10 cellular contexts compared by ENCODE assay signal in the genomic region with DNA sequence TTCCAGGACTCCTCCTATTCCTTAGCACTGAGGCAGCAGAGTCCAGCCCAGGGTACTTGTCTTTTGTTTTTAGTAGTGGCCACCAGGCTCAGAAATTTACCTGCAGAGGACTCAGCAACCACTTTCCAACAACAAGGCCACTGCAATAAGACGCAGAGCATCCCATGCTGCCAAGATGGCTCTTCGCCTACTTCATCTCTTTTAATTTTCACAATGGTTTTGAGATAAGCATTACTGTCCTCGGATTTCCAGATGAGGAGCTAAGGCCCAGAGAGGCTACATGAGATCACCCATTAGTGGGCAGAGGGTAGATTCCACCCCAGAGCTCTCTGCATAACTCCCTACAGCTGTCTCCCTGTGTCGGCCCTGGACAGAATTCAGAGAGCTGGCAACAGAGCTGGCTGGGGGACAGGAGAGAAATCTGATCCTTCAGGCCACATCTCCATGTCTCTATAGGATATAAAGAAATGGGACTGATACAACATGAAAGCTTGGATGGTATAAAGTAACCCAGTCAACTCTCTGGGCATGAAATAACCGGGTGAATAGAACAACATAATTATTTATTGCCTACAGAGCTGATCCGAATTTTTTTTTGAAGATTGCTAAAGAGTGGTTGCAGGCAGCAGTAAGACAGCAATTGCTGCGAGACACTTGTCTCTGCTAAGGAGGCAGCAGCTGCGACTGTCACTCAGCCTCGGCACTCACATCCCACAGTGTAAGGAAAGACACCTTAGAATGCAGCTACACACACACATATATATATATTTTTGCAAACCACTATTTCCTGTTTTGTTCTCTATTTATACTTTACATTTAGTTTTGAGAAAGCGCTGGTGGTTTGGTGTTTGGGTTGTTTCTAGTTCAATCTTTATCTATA. TPM values are rescaled to one million over a fixed set of nuclear protein-coding genes. Genes with fewer than 3 reads are reported as not detected.
A peak's percentile ranks its signal among the peaks of the same experiment; 100 is the strongest.
DNase-seq lines count a peak whose midpoint lies in the region; ATAC-seq and TF ChIP-seq lines count a peak whose summit lies in the region.
"Had no signal": no experiment of that assay in that cellular context is flagged by ENCODE, and none has a peak within 500 bp of the region (broad histone marks: within the 10 kb centered on the region; RNA-seq: fewer than 3 reads in every experiment).

No MANE protein-coding gene starts in this region.

- ATAC-seq in GM19438 (IDR thresholded peaks at IDR 0.05; ENCODE audit: low read depth, unreplicated experiment) (peak; percentile 62), HG03457 (IDR thresholded peaks at IDR 0.05; ENCODE audit: unreplicated experiment) (no peak), GM19452 (IDR thresholded peaks at IDR 0.05; ENCODE audit: unreplicated experiment) (no peak), HG03039 (IDR thresholded peaks at IDR 0.05; ENCODE audit: unreplicated experiment) (no peak)

- no peaks in the 10 kb centered on the region for H3K27me3 ChIP-seq in CD4-positive, alpha-beta memory T cell (ENCODE audit: insufficient read depth, low read length)
- H3K27me3 ChIP-seq: hepatocyte had no signal

- CTCF ChIA-PET in CD4-positive, alpha-beta memory T cell (lab: Charles Lee; ENCODE audit: partially characterized antibody): interaction anchor here (0.8 to 5.4 kb wide), 16 partner anchors 8 to 83 kb away, joined by 3 to 56 read pairs (median 4); partner anchors contain the start of gene SCML4

- no peak for TF ChIP-seq CTCF in mesothelial cell of epicardium (IDR thresholded peaks at IDR 0.05; ENCODE audit: unreplicated experiment)

- intact Hi-C loops in CD4-positive, alpha-beta memory T cell (cut with micrococcal nuclease): loop anchor here (1.0 to 2.0 kb wide), 2 partner anchors 36 to 57 kb away; no protein-coding TSS in a partner anchor

- no peaks in the 10 kb centered on the region for H3K36me3 ChIP-seq in CD4-positive, alpha-beta memory T cell (ENCODE audit: insufficient read depth, low read length)

- POLR2A ChIA-PET in CD4-positive, alpha-beta memory T cell (lab: Charles Lee; ENCODE audit: partially characterized antibody): interaction anchor here (0.6 to 5.3 kb wide), 23 partner anchors 9 to 285 kb away, joined by 3 to 150 read pairs (median 4); partner anchors contain the start of gene SCML4

- no peaks in the 10 kb centered on the region for H3K9me3 ChIP-seq in CD4-positive, alpha-beta memory T cell (ENCODE audit: control insufficient read depth in 1 of 2, low read length in 2 of 2)

- H3K9me3 Mint-ChIP-seq in CD4-positive, alpha-beta memory T cell: no peaks in the 10 kb centered on the region
- no peaks in the 10 kb centered on the region for H3K9me3 Mint-ChIP-seq in IgD-negative memory B cell
- no peaks in the 10 kb centered on the region for H3K9me3 Mint-ChIP-seq in activated naive CD8-positive, alpha-beta T cell treated with anti-CD3 and anti-CD28 coated beads for 36 hours
- H3K9me3 Mint-ChIP-seq in mesothelial cell of epicardium: no peaks in the 10 kb centered on the region

- H3K4me1 Mint-ChIP-seq in CD4-positive, alpha-beta memory T cell: peaks cover 68 to 91% (median 78%) of the 10 kb centered on the region in 4 donors
- peaks cover 40 to 51% (median 45%) of the 10 kb centered on the region in 3 donors for H3K4me1 Mint-ChIP-seq in IgD-negative memory B cell
- H3K4me1 Mint-ChIP-seq in activated naive CD8-positive, alpha-beta T cell treated with anti-CD3 and anti-CD28 coated beads for 36 hours: peaks cover 82% of the 10 kb centered on the region
- H3K4me1 Mint-ChIP-seq in mesothelial cell of epicardium: no peaks in the 10 kb centered on the region

- H3K27me3 Mint-ChIP-seq in CD4-positive, alpha-beta memory T cell: no peaks in the 10 kb centered on the region
- H3K27me3 Mint-ChIP-seq in IgD-negative memory B cell: peaks cover 3% of the 10 kb centered on the region
- H3K27me3 Mint-ChIP-seq in activated naive CD8-positive, alpha-beta T cell treated with anti-CD3 and anti-CD28 coated beads for 36 hours: no peaks in the 10 kb centered on the region
- H3K27me3 Mint-ChIP-seq in mesothelial cell of epicardium (ENCODE audit: low read depth): peaks cover 25% of the 10 kb centered on the region

- DNase-seq in CD4-positive, alpha-beta memory T cell: peak; percentile 46 to 62 (median 58)
- DNase-seq in activated naive CD8-positive, alpha-beta T cell treated with anti-CD3 and anti-CD28 coated beads for 36 hours: no peak
- DNase-seq in mesothelial cell of epicardium (ENCODE audit: low spot score in 2 of 2, unreplicated experiment in 2 of 2): no peak

- H3K36me3 Mint-ChIP-seq in CD4-positive, alpha-beta memory T cell: peaks cover 7 to 9% of the 10 kb centered on the region in 2 donors
- no peaks in the 10 kb centered on the region for H3K36me3 Mint-ChIP-seq in IgD-negative memory B cell
- peaks cover 2% of the 10 kb centered on the region for H3K36me3 Mint-ChIP-seq in activated naive CD8-positive, alpha-beta T cell treated with anti-CD3 and anti-CD28 coated beads for 36 hours
- H3K36me3 Mint-ChIP-seq in mesothelial cell of epicardium: no peaks in the 10 kb centered on the region

- peak overlapping the region in 1 of 2 donors; percentile 33 for H3K4me3 ChIP-seq in CD4-positive, alpha-beta memory T cell (ENCODE audit: low read length in 2 of 2)
- H3K4me3 ChIP-seq: hepatocyte had no signal

- H3K27ac Mint-ChIP-seq in CD4-positive, alpha-beta memory T cell: peak overlapping the region; percentile 85 to 98 (median 95)
- H3K27ac Mint-ChIP-seq in IgD-negative memory B cell (peak overlapping the region; percentile 8 to 72 (median 29)), mesothelial cell of epicardium (no peak overlapping the region)
- peak overlapping the region; percentile 38 for H3K27ac Mint-ChIP-seq in activated naive CD8-positive, alpha-beta T cell treated with anti-CD3 and anti-CD28 coated beads for 36 hours

- peak overlapping the region; percentile 78 to 98 (median 84) for H3K4me3 Mint-ChIP-seq in CD4-positive, alpha-beta memory T cell
- peak overlapping the region in 3 of 4 donors; percentile 31 to 92 (median 74) for H3K4me3 Mint-ChIP-seq in IgD-negative memory B cell
- peak overlapping the region; percentile 3 for H3K4me3 Mint-ChIP-seq in activated naive CD8-positive, alpha-beta T cell treated with anti-CD3 and anti-CD28 coated beads for 36 hours
- no peak overlapping the region for H3K4me3 Mint-ChIP-seq in mesothelial cell of epicardium

- H3K4me1 ChIP-seq in CD4-positive, alpha-beta memory T cell (ENCODE audit: insufficient read depth, low read length): peaks cover 89% of the 10 kb centered on the region

- H3K27ac ChIP-seq in CD4-positive, alpha-beta memory T cell (ENCODE audit: low read depth, low read length): peak overlapping the region; percentile 45
- H3K27ac ChIP-seq: hepatocyte had no signal

RNA-seq across cellular contexts. Expression of gene SCML4, which starts 37.2 kb away (rescaled TPM):
- total RNA-seq in CD4-positive, alpha-beta memory T cell: 10 to 100 TPM; 85.2 to 90.2 TPM
- 100 to 1,000 TPM in 1 of 2 donors, 10 to 100 TPM in 1; 78.9 to 105 TPM for polyA plus RNA-seq in CD4-positive, alpha-beta memory T cell
- polyA plus RNA-seq in IgD-negative memory B cell: 26.1 TPM
- 10 to 100 TPM; 15.3 to 16.3 TPM for total RNA-seq in activated naive CD8-positive, alpha-beta T cell treated with anti-CD3 and anti-CD28 coated beads for 36 hours
- not detected in 3 replicates for total RNA-seq in mesothelial cell of epicardium
- total RNA-seq: M059J had no signal

Comparison
In these comparisons a context has a peak if more than half of its experiments do, and no peak if none do; other contexts are left out.
1. DNase-seq: peak in CD4-positive, alpha-beta memory T cell (5 of 5); none in activated naive CD8-positive, alpha-beta T cell treated with anti-CD3 and anti-CD28 coated beads for 36 hours (single experiment) and mesothelial cell of epicardium (0 of 2).
2. RNA of gene SCML4, which starts 37.2 kb away (total RNA-seq): 85.2 to 90.2 TPM in CD4-positive, alpha-beta memory T cell and 15.3 to 16.3 TPM in activated naive CD8-positive, alpha-beta T cell treated with anti-CD3 and anti-CD28 coated beads for 36 hours; not detected in mesothelial cell of epicardium; every median in the first group is over 10 times any median in the second.